1 cellular context compared by ENCODE assay signal in the genomic region with DNA sequence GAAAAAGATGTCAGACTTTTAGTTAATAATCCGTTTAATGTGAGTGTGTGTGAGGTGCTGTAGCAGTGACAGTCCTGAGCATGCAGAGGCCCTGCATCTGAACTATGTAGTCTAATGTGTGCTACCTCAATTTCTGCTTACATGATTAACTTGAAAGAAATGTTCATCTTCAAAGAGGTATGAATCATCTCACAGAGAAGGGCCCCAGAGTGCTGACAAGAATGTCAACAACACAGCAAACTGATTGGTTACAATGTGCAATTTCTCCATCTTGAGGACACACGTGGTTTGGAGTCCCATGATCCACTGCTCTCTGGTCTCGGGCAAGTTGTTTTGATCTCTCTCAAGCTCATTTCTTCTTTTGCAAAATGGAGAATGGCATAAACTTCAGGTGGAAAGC.
TF ChIP-seq lines count a peak whose summit lies in the region.

No MANE protein-coding gene starts in this region.

TF ChIP-seq in WTC11, 78 proteins besides CTCF, POLR2A, EP300 and RAD21 (continued from another document):
- TF ChIP-seq, protein P1, sequence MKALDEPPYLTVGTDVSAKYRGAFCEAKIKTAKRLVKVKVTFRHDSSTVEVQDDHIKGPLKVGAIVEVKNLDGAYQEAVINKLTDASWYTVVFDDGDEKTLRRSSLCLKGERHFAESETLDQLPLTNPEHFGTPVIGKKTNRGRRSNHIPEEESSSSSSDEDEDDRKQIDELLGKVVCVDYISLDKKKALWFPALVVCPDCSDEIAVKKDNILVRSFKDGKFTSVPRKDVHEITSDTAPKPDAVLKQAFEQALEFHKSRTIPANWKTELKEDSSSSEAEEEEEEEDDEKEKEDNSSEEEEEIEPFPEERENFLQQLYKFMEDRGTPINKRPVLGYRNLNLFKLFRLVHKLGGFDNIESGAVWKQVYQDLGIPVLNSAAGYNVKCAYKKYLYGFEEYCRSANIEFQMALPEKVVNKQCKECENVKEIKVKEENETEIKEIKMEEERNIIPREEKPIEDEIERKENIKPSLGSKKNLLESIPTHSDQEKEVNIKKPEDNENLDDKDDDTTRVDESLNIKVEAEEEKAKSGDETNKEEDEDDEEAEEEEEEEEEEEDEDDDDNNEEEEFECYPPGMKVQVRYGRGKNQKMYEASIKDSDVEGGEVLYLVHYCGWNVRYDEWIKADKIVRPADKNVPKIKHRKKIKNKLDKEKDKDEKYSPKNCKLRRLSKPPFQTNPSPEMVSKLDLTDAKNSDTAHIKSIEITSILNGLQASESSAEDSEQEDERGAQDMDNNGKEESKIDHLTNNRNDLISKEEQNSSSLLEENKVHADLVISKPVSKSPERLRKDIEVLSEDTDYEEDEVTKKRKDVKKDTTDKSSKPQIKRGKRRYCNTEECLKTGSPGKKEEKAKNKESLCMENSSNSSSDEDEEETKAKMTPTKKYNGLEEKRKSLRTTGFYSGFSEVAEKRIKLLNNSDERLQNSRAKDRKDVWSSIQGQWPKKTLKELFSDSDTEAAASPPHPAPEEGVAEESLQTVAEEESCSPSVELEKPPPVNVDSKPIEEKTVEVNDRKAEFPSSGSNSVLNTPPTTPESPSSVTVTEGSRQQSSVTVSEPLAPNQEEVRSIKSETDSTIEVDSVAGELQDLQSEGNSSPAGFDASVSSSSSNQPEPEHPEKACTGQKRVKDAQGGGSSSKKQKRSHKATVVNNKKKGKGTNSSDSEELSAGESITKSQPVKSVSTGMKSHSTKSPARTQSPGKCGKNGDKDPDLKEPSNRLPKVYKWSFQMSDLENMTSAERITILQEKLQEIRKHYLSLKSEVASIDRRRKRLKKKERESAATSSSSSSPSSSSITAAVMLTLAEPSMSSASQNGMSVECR (CRISPR knock-in tag; IDR thresholded peaks at IDR 0.05; ENCODE audit: borderline replicate concordance): no peak
- TF ChIP-seq, protein P2, sequence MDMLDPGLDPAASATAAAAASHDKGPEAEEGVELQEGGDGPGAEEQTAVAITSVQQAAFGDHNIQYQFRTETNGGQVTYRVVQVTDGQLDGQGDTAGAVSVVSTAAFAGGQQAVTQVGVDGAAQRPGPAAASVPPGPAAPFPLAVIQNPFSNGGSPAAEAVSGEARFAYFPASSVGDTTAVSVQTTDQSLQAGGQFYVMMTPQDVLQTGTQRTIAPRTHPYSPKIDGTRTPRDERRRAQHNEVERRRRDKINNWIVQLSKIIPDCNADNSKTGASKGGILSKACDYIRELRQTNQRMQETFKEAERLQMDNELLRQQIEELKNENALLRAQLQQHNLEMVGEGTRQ (CRISPR knock-in tag; IDR thresholded peaks at IDR 0.05): no peak
- TF ChIP-seq GTF2I (CRISPR knock-in tag; conservative IDR thresholded peaks at IDR 0.05) (no peak), ZBTB21 (CRISPR knock-in tag; IDR thresholded peaks at IDR 0.05; ENCODE audit: borderline replicate concordance) (no peak), GABPB1 (CRISPR knock-in tag; IDR thresholded peaks at IDR 0.05) (no peak)
- TF ChIP-seq, protein P3, sequence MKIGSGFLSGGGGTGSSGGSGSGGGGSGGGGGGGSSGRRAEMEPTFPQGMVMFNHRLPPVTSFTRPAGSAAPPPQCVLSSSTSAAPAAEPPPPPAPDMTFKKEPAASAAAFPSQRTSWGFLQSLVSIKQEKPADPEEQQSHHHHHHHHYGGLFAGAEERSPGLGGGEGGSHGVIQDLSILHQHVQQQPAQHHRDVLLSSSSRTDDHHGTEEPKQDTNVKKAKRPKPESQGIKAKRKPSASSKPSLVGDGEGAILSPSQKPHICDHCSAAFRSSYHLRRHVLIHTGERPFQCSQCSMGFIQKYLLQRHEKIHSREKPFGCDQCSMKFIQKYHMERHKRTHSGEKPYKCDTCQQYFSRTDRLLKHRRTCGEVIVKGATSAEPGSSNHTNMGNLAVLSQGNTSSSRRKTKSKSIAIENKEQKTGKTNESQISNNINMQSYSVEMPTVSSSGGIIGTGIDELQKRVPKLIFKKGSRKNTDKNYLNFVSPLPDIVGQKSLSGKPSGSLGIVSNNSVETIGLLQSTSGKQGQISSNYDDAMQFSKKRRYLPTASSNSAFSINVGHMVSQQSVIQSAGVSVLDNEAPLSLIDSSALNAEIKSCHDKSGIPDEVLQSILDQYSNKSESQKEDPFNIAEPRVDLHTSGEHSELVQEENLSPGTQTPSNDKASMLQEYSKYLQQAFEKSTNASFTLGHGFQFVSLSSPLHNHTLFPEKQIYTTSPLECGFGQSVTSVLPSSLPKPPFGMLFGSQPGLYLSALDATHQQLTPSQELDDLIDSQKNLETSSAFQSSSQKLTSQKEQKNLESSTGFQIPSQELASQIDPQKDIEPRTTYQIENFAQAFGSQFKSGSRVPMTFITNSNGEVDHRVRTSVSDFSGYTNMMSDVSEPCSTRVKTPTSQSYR (CRISPR knock-in tag; IDR thresholded peaks at IDR 0.05): no peak
